1 cellular context compared by ENCODE assay signal in the genomic region with DNA sequence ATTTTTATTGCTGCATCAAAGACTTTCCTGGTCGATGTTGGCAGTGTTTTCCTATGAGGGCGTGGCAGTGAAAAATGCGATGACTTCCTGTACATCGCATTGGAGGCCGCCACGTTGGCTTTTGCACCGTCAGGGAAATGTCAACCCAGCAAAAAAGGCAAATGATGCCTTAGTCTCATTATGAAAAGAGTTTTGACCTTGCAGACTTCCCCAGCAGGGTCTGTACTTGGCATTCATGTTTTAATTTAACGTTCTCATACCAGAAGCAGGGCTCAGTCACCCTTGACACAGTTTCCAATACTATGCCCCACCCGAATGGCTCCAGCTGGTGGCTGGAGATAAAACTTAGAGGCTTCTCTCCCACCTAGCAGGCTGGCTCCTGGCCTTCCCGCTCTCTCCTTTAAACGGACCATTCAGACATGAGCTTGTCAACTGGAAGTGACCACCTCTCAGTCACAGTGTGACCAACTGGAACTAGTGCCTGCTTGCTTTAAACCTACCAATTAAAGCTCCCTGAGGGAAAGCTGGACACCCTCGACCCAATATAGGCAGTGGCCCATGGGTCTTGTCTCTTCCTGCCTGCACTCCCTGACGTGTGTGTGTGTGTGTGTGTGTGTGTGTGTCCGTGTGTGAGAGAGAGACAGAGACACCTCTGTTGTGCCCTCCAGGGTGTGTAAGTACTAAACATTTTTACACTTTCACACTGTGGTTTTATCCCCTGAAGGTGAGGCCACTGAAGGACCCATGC.
A peak's percentile ranks its signal among the peaks of the same experiment; 100 is the strongest.
TF ChIP-seq lines count a peak whose summit lies in the region.

No MANE protein-coding gene starts in this region.

TF ChIP-seq in K562, 482 proteins besides CTCF, POLR2A, EP300 and RAD21 (continues in another document):
- TF ChIP-seq FOXA3 (CRISPR knock-in tag; conservative IDR thresholded peaks at IDR 0.05 in 1 of 2, IDR thresholded peaks at IDR 0.05 in 1 of 2) (no peak), ZBTB17 (CRISPR knock-in tag; IDR thresholded peaks at IDR 0.05) (no peak), CBFA2T3 (IDR thresholded peaks at IDR 0.05) (peak; percentile 95), KAT7 (CRISPR knock-in tag; IDR thresholded peaks at IDR 0.05; ENCODE audit: borderline replicate concordance) (peak; percentile 78; the same call in 1 of the 2 replicates), TCFL5 (CRISPR knock-in tag; conservative IDR thresholded peaks at IDR 0.05) (no peak), PHF8 (IDR thresholded peaks at IDR 0.05; ENCODE audit: borderline replicate concordance, low read length) (peak; percentile 39; the same call in 1 of the 2 replicates), FOSL1 (tag; conservative IDR thresholded peaks at IDR 0.05) (peak; percentile 47), EHMT2 (IDR thresholded peaks at IDR 0.05) (peak; percentile 74), NUFIP1 (IDR thresholded peaks at IDR 0.05; ENCODE audit: partially characterized antibody) (peak; percentile 90), MECOM (CRISPR knock-in tag; IDR thresholded peaks at IDR 0.05) (peak; percentile 41; the same call in 1 of the 2 replicates), NONO (IDR thresholded peaks at IDR 0.05; ENCODE audit: low read depth in 2 of 2, low read length in 1 of 2) (0 out of 4 replicates have a peak, but pooled peaks of 1 of the 2 experiments have one; percentile 29), MEIS2 (IDR thresholded peaks at IDR 0.05; ENCODE audit: partially characterized antibody) (peak; percentile 80), ZC3H8 (IDR thresholded peaks at IDR 0.05) (no peak), SMAD2 (IDR thresholded peaks at IDR 0.05; ENCODE audit: low read depth, low read length) (no peak), ZNF347 (CRISPR knock-in tag; IDR thresholded peaks at IDR 0.05; ENCODE audit: low read depth) (no peak), CBX3 (IDR thresholded peaks at IDR 0.05; ENCODE audit: borderline replicate concordance in 1 of 2, low read length in 2 of 2) (peak in 1 of 2 experiments; percentile 86; a peak in 2 of 3 replicates), PHTF2 (CRISPR knock-in tag; IDR thresholded peaks at IDR 0.05) (no peak), PURB (CRISPR knock-in tag; IDR thresholded peaks at IDR 0.05; ENCODE audit: low read depth) (no peak), ZNF232 (CRISPR knock-in tag; IDR thresholded peaks at IDR 0.05) (no peak), GTF2E2 (tag; IDR thresholded peaks at IDR 0.05) (no peak; the same call in 1 of the 2 replicates), DDX20 (tag; IDR thresholded peaks at IDR 0.05; ENCODE audit: low read depth) (no peak), ZNF354B (CRISPR knock-in tag; IDR thresholded peaks at IDR 0.05) (no peak), ERF (CRISPR knock-in tag; IDR thresholded peaks at IDR 0.05) (no peak)
- TF ChIP-seq, protein P1, sequence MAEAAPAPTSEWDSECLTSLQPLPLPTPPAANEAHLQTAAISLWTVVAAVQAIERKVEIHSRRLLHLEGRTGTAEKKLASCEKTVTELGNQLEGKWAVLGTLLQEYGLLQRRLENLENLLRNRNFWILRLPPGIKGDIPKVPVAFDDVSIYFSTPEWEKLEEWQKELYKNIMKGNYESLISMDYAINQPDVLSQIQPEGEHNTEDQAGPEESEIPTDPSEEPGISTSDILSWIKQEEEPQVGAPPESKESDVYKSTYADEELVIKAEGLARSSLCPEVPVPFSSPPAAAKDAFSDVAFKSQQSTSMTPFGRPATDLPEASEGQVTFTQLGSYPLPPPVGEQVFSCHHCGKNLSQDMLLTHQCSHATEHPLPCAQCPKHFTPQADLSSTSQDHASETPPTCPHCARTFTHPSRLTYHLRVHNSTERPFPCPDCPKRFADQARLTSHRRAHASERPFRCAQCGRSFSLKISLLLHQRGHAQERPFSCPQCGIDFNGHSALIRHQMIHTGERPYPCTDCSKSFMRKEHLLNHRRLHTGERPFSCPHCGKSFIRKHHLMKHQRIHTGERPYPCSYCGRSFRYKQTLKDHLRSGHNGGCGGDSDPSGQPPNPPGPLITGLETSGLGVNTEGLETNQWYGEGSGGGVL (CRISPR knock-in tag; IDR thresholded peaks at IDR 0.05), result no peak
- TF ChIP-seq, protein P2, sequence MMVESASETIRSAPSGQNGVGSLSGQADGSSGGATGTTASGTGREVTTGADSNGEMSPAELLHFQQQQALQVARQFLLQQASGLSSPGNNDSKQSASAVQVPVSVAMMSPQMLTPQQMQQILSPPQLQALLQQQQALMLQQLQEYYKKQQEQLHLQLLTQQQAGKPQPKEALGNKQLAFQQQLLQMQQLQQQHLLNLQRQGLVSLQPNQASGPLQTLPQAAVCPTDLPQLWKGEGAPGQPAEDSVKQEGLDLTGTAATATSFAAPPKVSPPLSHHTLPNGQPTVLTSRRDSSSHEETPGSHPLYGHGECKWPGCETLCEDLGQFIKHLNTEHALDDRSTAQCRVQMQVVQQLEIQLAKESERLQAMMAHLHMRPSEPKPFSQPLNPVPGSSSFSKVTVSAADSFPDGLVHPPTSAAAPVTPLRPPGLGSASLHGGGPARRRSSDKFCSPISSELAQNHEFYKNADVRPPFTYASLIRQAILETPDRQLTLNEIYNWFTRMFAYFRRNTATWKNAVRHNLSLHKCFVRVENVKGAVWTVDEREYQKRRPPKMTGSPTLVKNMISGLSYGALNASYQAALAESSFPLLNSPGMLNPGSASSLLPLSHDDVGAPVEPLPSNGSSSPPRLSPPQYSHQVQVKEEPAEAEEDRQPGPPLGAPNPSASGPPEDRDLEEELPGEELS (CRISPR knock-in tag; IDR thresholded peaks at IDR 0.05; ENCODE audit: borderline replicate concordance), result no peak
- TF ChIP-seq, protein P3, sequence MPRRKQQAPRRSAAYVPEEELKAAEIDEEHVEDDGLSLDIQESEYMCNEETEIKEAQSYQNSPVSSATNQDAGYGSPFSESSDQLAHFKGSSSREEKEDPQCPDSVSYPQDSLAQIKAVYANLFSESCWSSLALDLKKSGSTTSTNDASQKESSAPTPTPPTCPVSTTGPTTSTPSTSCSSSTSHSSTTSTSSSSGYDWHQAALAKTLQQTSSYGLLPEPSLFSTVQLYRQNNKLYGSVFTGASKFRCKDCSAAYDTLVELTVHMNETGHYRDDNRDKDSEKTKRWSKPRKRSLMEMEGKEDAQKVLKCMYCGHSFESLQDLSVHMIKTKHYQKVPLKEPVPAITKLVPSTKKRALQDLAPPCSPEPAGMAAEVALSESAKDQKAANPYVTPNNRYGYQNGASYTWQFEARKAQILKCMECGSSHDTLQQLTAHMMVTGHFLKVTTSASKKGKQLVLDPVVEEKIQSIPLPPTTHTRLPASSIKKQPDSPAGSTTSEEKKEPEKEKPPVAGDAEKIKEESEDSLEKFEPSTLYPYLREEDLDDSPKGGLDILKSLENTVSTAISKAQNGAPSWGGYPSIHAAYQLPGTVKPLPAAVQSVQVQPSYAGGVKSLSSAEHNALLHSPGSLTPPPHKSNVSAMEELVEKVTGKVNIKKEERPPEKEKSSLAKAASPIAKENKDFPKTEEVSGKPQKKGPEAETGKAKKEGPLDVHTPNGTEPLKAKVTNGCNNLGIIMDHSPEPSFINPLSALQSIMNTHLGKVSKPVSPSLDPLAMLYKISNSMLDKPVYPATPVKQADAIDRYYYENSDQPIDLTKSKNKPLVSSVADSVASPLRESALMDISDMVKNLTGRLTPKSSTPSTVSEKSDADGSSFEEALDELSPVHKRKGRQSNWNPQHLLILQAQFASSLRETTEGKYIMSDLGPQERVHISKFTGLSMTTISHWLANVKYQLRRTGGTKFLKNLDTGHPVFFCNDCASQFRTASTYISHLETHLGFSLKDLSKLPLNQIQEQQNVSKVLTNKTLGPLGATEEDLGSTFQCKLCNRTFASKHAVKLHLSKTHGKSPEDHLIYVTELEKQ (CRISPR knock-in tag; IDR thresholded peaks at IDR 0.05), result no peak
- TF ChIP-seq, protein P4, sequence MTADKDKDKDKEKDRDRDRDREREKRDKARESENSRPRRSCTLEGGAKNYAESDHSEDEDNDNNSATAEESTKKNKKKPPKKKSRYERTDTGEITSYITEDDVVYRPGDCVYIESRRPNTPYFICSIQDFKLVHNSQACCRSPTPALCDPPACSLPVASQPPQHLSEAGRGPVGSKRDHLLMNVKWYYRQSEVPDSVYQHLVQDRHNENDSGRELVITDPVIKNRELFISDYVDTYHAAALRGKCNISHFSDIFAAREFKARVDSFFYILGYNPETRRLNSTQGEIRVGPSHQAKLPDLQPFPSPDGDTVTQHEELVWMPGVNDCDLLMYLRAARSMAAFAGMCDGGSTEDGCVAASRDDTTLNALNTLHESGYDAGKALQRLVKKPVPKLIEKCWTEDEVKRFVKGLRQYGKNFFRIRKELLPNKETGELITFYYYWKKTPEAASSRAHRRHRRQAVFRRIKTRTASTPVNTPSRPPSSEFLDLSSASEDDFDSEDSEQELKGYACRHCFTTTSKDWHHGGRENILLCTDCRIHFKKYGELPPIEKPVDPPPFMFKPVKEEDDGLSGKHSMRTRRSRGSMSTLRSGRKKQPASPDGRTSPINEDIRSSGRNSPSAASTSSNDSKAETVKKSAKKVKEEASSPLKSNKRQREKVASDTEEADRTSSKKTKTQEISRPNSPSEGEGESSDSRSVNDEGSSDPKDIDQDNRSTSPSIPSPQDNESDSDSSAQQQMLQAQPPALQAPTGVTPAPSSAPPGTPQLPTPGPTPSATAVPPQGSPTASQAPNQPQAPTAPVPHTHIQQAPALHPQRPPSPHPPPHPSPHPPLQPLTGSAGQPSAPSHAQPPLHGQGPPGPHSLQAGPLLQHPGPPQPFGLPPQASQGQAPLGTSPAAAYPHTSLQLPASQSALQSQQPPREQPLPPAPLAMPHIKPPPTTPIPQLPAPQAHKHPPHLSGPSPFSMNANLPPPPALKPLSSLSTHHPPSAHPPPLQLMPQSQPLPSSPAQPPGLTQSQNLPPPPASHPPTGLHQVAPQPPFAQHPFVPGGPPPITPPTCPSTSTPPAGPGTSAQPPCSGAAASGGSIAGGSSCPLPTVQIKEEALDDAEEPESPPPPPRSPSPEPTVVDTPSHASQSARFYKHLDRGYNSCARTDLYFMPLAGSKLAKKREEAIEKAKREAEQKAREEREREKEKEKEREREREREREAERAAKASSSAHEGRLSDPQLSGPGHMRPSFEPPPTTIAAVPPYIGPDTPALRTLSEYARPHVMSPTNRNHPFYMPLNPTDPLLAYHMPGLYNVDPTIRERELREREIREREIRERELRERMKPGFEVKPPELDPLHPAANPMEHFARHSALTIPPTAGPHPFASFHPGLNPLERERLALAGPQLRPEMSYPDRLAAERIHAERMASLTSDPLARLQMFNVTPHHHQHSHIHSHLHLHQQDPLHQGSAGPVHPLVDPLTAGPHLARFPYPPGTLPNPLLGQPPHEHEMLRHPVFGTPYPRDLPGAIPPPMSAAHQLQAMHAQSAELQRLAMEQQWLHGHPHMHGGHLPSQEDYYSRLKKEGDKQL (CRISPR knock-in tag; IDR thresholded peaks at IDR 0.05; ENCODE audit: borderline replicate concordance), result no peak
- TF ChIP-seq, protein P5, sequence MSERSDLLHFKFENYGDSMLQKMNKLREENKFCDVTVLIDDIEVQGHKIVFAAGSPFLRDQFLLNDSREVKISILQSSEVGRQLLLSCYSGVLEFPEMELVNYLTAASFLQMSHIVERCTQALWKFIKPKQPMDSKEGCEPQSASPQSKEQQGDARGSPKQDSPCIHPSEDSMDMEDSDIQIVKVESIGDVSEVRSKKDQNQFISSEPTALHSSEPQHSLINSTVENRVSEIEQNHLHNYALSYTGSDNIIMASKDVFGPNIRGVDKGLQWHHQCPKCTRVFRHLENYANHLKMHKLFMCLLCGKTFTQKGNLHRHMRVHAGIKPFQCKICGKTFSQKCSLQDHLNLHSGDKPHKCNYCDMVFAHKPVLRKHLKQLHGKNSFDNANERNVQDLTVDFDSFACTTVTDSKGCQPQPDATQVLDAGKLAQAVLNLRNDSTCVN (CRISPR knock-in tag; IDR thresholded peaks at IDR 0.05), result peak; percentile 84; the same call in 1 of the 2 replicates
- TF ChIP-seq, protein P6, sequence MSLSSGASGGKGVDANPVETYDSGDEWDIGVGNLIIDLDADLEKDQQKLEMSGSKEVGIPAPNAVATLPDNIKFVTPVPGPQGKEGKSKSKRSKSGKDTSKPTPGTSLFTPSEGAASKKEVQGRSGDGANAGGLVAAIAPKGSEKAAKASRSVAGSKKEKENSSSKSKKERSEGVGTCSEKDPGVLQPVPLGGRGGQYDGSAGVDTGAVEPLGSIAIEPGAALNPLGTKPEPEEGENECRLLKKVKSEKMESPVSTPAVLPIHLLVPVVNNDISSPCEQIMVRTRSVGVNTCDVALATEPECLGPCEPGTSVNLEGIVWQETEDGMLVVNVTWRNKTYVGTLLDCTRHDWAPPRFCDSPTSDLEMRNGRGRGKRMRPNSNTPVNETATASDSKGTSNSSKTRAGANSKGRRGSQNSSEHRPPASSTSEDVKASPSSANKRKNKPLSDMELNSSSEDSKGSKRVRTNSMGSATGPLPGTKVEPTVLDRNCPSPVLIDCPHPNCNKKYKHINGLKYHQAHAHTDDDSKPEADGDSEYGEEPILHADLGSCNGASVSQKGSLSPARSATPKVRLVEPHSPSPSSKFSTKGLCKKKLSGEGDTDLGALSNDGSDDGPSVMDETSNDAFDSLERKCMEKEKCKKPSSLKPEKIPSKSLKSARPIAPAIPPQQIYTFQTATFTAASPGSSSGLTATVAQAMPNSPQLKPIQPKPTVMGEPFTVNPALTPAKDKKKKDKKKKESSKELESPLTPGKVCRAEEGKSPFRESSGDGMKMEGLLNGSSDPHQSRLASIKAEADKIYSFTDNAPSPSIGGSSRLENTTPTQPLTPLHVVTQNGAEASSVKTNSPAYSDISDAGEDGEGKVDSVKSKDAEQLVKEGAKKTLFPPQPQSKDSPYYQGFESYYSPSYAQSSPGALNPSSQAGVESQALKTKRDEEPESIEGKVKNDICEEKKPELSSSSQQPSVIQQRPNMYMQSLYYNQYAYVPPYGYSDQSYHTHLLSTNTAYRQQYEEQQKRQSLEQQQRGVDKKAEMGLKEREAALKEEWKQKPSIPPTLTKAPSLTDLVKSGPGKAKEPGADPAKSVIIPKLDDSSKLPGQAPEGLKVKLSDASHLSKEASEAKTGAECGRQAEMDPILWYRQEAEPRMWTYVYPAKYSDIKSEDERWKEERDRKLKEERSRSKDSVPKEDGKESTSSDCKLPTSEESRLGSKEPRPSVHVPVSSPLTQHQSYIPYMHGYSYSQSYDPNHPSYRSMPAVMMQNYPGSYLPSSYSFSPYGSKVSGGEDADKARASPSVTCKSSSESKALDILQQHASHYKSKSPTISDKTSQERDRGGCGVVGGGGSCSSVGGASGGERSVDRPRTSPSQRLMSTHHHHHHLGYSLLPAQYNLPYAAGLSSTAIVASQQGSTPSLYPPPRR (CRISPR knock-in tag; IDR thresholded peaks at IDR 0.05; ENCODE audit: borderline replicate concordance), result peak; percentile 19; the same call in 1 of the 2 replicates
- TF ChIP-seq, protein P7, sequence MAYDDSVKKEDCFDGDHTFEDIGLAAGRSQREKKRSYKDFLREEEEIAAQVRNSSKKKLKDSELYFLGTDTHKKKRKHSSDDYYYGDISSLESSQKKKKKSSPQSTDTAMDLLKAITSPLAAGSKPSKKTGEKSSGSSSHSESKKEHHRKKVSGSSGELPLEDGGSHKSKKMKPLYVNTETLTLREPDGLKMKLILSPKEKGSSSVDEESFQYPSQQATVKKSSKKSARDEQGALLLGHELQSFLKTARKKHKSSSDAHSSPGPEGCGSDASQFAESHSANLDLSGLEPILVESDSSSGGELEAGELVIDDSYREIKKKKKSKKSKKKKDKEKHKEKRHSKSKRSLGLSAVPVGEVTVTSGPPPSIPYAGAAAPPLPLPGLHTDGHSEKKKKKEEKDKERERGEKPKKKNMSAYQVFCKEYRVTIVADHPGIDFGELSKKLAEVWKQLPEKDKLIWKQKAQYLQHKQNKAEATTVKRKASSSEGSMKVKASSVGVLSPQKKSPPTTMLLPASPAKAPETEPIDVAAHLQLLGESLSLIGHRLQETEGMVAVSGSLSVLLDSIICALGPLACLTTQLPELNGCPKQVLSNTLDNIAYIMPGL (CRISPR knock-in tag; IDR thresholded peaks at IDR 0.05), result no peak
